8 cellular contexts compared by ENCODE assay signal in genomic region chr15:67133738-67134576, GRCh38.
DNase-seq lines count a peak whose midpoint lies in the region; ATAC-seq, FAIRE-seq and TF ChIP-seq lines count a peak whose summit lies in the region.

No MANE protein-coding gene starts in this region.

- peaks cover 95% of the 10 kb centered on the region for H3K4me1 Mint-ChIP-seq in activated CD4-positive, alpha-beta T cell treated with anti-CD3 and anti-CD28 coated beads, Interleukin-2, amount 10 ng/mL, durations not matched to agents 7 days and 5 days
- peaks cover 71 to 78% of the 10 kb centered on the region in 2 donors for H3K4me1 Mint-ChIP-seq in natural killer cell treated with Interleukin-12 subunit alpha and Interleukin-12 subunit beta and Interleukin-15 and Interleukin-18, amount 100 ng/mL, for 72 hours (ENCODE audit: low read depth in 2 of 2)

- DNase-seq in activated CD4-positive, alpha-beta T cell treated with anti-CD3 and anti-CD28 coated beads, Interleukin-2, amount 10 ng/mL, durations not matched to agents 7 days and 5 days: peak; percentile 82
- DNase-seq in effector CD4-positive, alpha-beta T cell: peak; percentile 61
- peak; percentile 80 for DNase-seq in natural killer cell treated with Interleukin-12 subunit alpha and Interleukin-12 subunit beta and Interleukin-15 and Interleukin-18, amount 100 ng/mL, for 72 hours (ENCODE audit: low spot score)
- DNase-seq in H54 (ENCODE audit: insufficient read length, low spot score) (no peak), NCI-H774 (lab: John Stamatoyannopoulos, UW) (no peak)

- POLR2A ChIA-PET in activated CD4-positive, alpha-beta T cell treated with anti-CD3 and anti-CD28 coated beads, Interleukin-2, amount 10 ng/mL, durations not matched to agents 7 days and 5 days (lab: Charles Lee): interaction anchor here (1.8 kb wide), 1 partner anchor 11 kb away, joined by 6 read pairs; no protein-coding TSS in a partner anchor

- CTCF ChIA-PET in activated CD4-positive, alpha-beta T cell treated with anti-CD3 and anti-CD28 coated beads, Interleukin-2, amount 10 ng/mL, durations not matched to agents 7 days and 5 days (lab: Charles Lee): interaction anchor here (0.9 to 3.7 kb wide), 6 partner anchors 9 to 272 kb away, joined by 3 to 19 read pairs (median 5); no protein-coding TSS in a partner anchor

- H3K9ac ChIP-seq in subcutaneous abdominal adipose tissue (ENCODE audit: low read length in 5 of 5): peak overlapping the region; percentile 10 to 62 (median 38)

- H3K27me3 Mint-ChIP-seq in activated CD4-positive, alpha-beta T cell treated with anti-CD3 and anti-CD28 coated beads, Interleukin-2, amount 10 ng/mL, durations not matched to agents 7 days and 5 days: no peaks in the 10 kb centered on the region
- H3K27me3 Mint-ChIP-seq in natural killer cell treated with Interleukin-12 subunit alpha and Interleukin-12 subunit beta and Interleukin-15 and Interleukin-18, amount 100 ng/mL, for 72 hours: no peaks in the 10 kb centered on the region

- peaks cover 52% of the 10 kb centered on the region for H3K36me3 Mint-ChIP-seq in activated CD4-positive, alpha-beta T cell treated with anti-CD3 and anti-CD28 coated beads, Interleukin-2, amount 10 ng/mL, durations not matched to agents 7 days and 5 days (ENCODE audit: low read depth)
- no peaks in the 10 kb centered on the region for H3K36me3 Mint-ChIP-seq in natural killer cell treated with Interleukin-12 subunit alpha and Interleukin-12 subunit beta and Interleukin-15 and Interleukin-18, amount 100 ng/mL, for 72 hours

- ATAC-seq in GM18868 (IDR thresholded peaks at IDR 0.05; ENCODE audit: unreplicated experiment): peak; percentile 71
- ATAC-seq in HG03139 (IDR thresholded peaks at IDR 0.05; ENCODE audit: unreplicated experiment): peak; percentile 62
- peak; percentile 90 to 94 for ATAC-seq in natural killer cell treated with Interleukin-12 subunit alpha and Interleukin-12 subunit beta and Interleukin-15 and Interleukin-18, amount 100 ng/mL, for 72 hours

- peaks cover 23 to 85% (median 74%) of the 10 kb centered on the region in 5 donors for H3K4me1 ChIP-seq in subcutaneous abdominal adipose tissue (ENCODE audit: control insufficient read depth in 5 of 5, insufficient read depth in 5 of 5, low read length in 5 of 5)

- no peaks in the 10 kb centered on the region for H3K9me3 ChIP-seq in subcutaneous abdominal adipose tissue (ENCODE audit: control insufficient read depth in 5 of 5, low read length in 5 of 5)

- peak overlapping the region; percentile 75 for H3K4me3 Mint-ChIP-seq in activated CD4-positive, alpha-beta T cell treated with anti-CD3 and anti-CD28 coated beads, Interleukin-2, amount 10 ng/mL, durations not matched to agents 7 days and 5 days
- peak overlapping the region; percentile 86 for H3K4me3 Mint-ChIP-seq in natural killer cell treated with Interleukin-12 subunit alpha and Interleukin-12 subunit beta and Interleukin-15 and Interleukin-18, amount 100 ng/mL, for 72 hours

- peak overlapping the region; percentile 88 for H3K27ac Mint-ChIP-seq in activated CD4-positive, alpha-beta T cell treated with anti-CD3 and anti-CD28 coated beads, Interleukin-2, amount 10 ng/mL, durations not matched to agents 7 days and 5 days
- H3K27ac Mint-ChIP-seq in natural killer cell treated with Interleukin-12 subunit alpha and Interleukin-12 subunit beta and Interleukin-15 and Interleukin-18, amount 100 ng/mL, for 72 hours: peak overlapping the region; percentile 96 to 99

- no peaks in the 10 kb centered on the region for H3K9me3 Mint-ChIP-seq in activated CD4-positive, alpha-beta T cell treated with anti-CD3 and anti-CD28 coated beads, Interleukin-2, amount 10 ng/mL, durations not matched to agents 7 days and 5 days
- H3K9me3 Mint-ChIP-seq in natural killer cell treated with Interleukin-12 subunit alpha and Interleukin-12 subunit beta and Interleukin-15 and Interleukin-18, amount 100 ng/mL, for 72 hours: no peaks in the 10 kb centered on the region

- TF ChIP-seq POLR2A in H54 (IDR thresholded peaks at IDR 0.05; ENCODE audit: low read depth, low read length): no peak

- H3K4me3 ChIP-seq in subcutaneous abdominal adipose tissue (ENCODE audit: low read depth in 1 of 5, low read length in 5 of 5): peak overlapping the region in 4 of 5 donors; percentile 15 to 28 (median 22)

- H3K27me3 ChIP-seq in subcutaneous abdominal adipose tissue (ENCODE audit: control insufficient read depth in 5 of 5, insufficient read depth in 4 of 5, low read length in 5 of 5): no peaks in the 10 kb centered on the region

- peaks cover 0 to 3% (median 0%) of the 10 kb centered on the region in 5 donors for H3K36me3 ChIP-seq in subcutaneous abdominal adipose tissue (ENCODE audit: control insufficient read depth in 5 of 5, insufficient read depth in 5 of 5, low read length in 5 of 5)

- FAIRE-seq in H54 (lab: Jason Lieb, UNC): no peak

- peak overlapping the region; percentile 95 for H3K27ac ChIP-seq in subcutaneous abdominal adipose tissue (ENCODE audit: low read depth, low read length)

Comparison
In these comparisons a context has a peak if more than half of its experiments do, and no peak if none do; other contexts are left out.
1. DNase-seq: peak in activated CD4-positive, alpha-beta T cell treated with anti-CD3 and anti-CD28 coated beads, Interleukin-2, amount 10 ng/mL, durations not matched to agents 7 days and 5 days (single experiment), effector CD4-positive, alpha-beta T cell (single experiment) and natural killer cell treated with Interleukin-12 subunit alpha and Interleukin-12 subunit beta and Interleukin-15 and Interleukin-18, amount 100 ng/mL, for 72 hours (single experiment); none in H54 (single experiment) and NCI-H774 (single experiment).
2. Peak in every context shown above with its lines, with median percentiles within 50 percentile points of each other: ATAC-seq.